In the genomic region with DNA sequence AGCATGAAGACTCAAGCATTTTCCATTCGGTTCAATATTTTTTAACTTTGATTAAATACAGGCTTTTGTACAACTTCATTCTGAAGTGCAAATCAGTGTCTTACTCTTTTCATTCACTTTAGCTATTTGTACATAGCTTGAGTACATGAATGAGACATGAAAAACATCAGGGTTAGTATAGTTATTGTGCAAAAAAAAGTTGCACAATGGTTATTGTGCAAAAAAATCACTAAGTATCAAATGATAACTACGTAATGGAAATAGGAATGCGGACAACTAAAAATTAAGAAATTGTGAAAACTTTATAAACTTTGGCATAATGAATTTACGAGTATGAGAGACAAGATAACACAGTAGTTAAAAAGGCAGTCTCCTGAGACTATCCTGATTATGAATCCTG, we compare ENCODE assay signal across 3 cellular contexts.
TF ChIP-seq lines count a peak whose summit lies in the region.

No MANE protein-coding gene starts in this region.

TF ChIP-seq in HepG2, 621 proteins besides CTCF, POLR2A, EP300 and RAD21:
- TF ChIP-seq CEBPB (IDR thresholded peaks at IDR 0.05; ENCODE audit: borderline replicate concordance, low read depth, low read length) (0 out of 2 replicates have a peak, but pooled peaks have one; percentile 26), MEF2D (CRISPR knock-in tag; IDR thresholded peaks at IDR 0.05) (no peak)

TF ChIP-seq in IMR-90, 13 proteins besides CTCF, POLR2A, EP300 and RAD21:
- TF ChIP-seq CHD1 (IDR thresholded peaks at IDR 0.05; ENCODE audit: low read depth, low read length) (no peak), CEBPB (IDR thresholded peaks at IDR 0.05; ENCODE audit: low read depth, low read length) (peak; percentile 25; the same call in 1 of the 2 replicates)

TF ChIP-seq in K562, 482 proteins besides CTCF, POLR2A, EP300 and RAD21:
- TF ChIP-seq, protein P1, sequence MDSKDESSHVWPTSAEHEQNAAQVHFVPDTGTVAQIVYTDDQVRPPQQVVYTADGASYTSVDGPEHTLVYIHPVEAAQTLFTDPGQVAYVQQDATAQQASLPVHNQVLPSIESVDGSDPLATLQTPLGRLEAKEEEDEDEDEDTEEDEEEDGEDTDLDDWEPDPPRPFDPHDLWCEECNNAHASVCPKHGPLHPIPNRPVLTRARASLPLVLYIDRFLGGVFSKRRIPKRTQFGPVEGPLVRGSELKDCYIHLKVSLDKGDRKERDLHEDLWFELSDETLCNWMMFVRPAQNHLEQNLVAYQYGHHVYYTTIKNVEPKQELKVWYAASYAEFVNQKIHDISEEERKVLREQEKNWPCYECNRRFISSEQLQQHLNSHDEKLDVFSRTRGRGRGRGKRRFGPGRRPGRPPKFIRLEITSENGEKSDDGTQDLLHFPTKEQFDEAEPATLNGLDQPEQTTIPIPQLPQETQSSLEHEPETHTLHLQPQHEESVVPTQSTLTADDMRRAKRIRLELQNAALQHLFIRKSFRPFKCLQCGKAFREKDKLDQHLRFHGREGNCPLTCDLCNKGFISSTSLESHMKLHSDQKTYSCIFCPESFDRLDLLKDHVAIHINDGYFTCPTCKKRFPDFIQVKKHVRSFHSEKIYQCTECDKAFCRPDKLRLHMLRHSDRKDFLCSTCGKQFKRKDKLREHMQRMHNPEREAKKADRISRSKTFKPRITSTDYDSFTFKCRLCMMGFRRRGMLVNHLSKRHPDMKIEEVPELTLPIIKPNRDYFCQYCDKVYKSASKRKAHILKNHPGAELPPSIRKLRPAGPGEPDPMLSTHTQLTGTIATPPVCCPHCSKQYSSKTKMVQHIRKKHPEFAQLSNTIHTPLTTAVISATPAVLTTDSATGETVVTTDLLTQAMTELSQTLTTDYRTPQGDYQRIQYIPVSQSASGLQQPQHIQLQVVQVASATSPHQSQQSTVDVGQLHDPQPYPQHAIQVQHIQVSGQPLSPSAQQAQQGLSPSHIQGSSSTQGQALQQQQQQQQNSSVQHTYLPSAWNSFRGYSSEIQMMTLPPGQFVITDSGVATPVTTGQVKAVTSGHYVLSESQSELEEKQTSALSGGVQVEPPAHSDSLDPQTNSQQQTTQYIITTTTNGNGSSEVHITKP (IDR thresholded peaks at IDR 0.05; ENCODE audit: partially characterized antibody): no peak
- TF ChIP-seq, protein P2, sequence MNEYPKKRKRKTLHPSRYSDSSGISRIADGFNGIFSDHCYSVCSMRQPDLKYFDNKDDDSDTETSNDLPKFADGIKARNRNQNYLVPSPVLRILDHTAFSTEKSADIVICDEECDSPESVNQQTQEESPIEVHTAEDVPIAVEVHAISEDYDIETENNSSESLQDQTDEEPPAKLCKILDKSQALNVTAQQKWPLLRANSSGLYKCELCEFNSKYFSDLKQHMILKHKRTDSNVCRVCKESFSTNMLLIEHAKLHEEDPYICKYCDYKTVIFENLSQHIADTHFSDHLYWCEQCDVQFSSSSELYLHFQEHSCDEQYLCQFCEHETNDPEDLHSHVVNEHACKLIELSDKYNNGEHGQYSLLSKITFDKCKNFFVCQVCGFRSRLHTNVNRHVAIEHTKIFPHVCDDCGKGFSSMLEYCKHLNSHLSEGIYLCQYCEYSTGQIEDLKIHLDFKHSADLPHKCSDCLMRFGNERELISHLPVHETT (CRISPR knock-in tag; conservative IDR thresholded peaks at IDR 0.05 in 1 of 2, IDR thresholded peaks at IDR 0.05 in 1 of 2): no peak
- TF ChIP-seq TEAD2 (tag; IDR thresholded peaks at IDR 0.05): no peak
- no peak for TF ChIP-seq ARHGAP35 (IDR thresholded peaks at IDR 0.05; ENCODE audit: partially characterized antibody)
- no peak for TF ChIP-seq SPI1 (IDR thresholded peaks at IDR 0.05; ENCODE audit: borderline replicate concordance, low read depth, low read length)
- TF ChIP-seq, protein P3, sequence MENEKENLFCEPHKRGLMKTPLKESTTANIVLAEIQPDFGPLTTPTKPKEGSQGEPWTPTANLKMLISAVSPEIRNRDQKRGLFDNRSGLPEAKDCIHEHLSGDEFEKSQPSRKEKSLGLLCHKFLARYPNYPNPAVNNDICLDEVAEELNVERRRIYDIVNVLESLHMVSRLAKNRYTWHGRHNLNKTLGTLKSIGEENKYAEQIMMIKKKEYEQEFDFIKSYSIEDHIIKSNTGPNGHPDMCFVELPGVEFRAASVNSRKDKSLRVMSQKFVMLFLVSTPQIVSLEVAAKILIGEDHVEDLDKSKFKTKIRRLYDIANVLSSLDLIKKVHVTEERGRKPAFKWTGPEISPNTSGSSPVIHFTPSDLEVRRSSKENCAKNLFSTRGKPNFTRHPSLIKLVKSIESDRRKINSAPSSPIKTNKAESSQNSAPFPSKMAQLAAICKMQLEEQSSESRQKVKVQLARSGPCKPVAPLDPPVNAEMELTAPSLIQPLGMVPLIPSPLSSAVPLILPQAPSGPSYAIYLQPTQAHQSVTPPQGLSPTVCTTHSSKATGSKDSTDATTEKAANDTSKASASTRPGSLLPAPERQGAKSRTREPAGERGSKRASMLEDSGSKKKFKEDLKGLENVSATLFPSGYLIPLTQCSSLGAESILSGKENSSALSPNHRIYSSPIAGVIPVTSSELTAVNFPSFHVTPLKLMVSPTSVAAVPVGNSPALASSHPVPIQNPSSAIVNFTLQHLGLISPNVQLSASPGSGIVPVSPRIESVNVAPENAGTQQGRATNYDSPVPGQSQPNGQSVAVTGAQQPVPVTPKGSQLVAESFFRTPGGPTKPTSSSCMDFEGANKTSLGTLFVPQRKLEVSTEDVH (IDR thresholded peaks at IDR 0.05; ENCODE audit: low read depth, partially characterized antibody): no peak
- TF ChIP-seq, protein P4, sequence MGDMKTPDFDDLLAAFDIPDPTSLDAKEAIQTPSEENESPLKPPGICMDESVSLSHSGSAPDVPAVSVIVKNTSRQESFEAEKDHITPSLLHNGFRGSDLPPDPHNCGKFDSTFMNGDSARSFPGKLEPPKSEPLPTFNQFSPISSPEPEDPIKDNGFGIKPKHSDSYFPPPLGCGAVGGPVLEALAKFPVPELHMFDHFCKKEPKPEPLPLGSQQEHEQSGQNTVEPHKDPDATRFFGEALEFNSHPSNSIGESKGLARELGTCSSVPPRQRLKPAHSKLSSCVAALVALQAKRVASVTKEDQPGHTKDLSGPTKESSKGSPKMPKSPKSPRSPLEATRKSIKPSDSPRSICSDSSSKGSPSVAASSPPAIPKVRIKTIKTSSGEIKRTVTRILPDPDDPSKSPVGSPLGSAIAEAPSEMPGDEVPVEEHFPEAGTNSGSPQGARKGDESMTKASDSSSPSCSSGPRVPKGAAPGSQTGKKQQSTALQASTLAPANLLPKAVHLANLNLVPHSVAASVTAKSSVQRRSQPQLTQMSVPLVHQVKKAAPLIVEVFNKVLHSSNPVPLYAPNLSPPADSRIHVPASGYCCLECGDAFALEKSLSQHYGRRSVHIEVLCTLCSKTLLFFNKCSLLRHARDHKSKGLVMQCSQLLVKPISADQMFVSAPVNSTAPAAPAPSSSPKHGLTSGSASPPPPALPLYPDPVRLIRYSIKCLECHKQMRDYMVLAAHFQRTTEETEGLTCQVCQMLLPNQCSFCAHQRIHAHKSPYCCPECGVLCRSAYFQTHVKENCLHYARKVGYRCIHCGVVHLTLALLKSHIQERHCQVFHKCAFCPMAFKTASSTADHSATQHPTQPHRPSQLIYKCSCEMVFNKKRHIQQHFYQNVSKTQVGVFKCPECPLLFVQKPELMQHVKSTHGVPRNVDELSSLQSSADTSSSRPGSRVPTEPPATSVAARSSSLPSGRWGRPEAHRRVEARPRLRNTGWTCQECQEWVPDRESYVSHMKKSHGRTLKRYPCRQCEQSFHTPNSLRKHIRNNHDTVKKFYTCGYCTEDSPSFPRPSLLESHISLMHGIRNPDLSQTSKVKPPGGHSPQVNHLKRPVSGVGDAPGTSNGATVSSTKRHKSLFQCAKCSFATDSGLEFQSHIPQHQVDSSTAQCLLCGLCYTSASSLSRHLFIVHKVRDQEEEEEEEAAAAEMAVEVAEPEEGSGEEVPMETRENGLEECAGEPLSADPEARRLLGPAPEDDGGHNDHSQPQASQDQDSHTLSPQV (IDR thresholded peaks at IDR 0.05): no peak
- TF ChIP-seq HNRNPH1 (optimal IDR thresholded peaks at IDR 0.05; ENCODE audit: low read depth, low read length): no peak
- no peak for TF ChIP-seq PCBP2 (IDR thresholded peaks at IDR 0.05; ENCODE audit: low read depth, low read length, poor library complexity, severe bottlenecking)
- no peak for TF ChIP-seq SUPT5H (IDR thresholded peaks at IDR 0.05)
- no peak for TF ChIP-seq SREBF2 (CRISPR knock-in tag; IDR thresholded peaks at IDR 0.05)
- no peak for TF ChIP-seq CBX8 (IDR thresholded peaks at IDR 0.05; ENCODE audit: borderline replicate concordance, extremely low read depth, low read depth, low read length, poor library complexity, severe bottlenecking)
- 0 out of 2 replicates have a peak, but pooled peaks have one; percentile 35 for TF ChIP-seq CEBPB (tag; IDR thresholded peaks at IDR 0.05)
- no peak for TF ChIP-seq CEBPG (CRISPR knock-in tag; IDR thresholded peaks at IDR 0.05)
- peak in 1 of 2 experiments; percentile 21; a peak in 1 of 4 replicates for TF ChIP-seq CEBPG (tag; conservative IDR thresholded peaks at IDR 0.05 in 1 of 2, IDR thresholded peaks at IDR 0.05 in 1 of 2)
